20 cellular contexts compared by ENCODE assay signal in genomic region chr15:101045236-101045646, GRCh38.
DNase-seq lines count a peak whose midpoint lies in the region; ATAC-seq, FAIRE-seq and TF ChIP-seq lines count a peak whose summit lies in the region.
"Had no signal": no experiment of that assay in that cellular context is flagged by ENCODE, and none has a peak within 500 bp of the region (broad histone marks: within the 10 kb centered on the region; RNA-seq: fewer than 3 reads in every experiment).

No MANE protein-coding gene starts in this region.

- H3K56ac ChIP-seq in IMR-90 (ENCODE audit: extremely low read depth, insufficient read depth, low read length), result no peak overlapping the region

- no peaks in the 10 kb centered on the region for H3K36me3 Mint-ChIP-seq in GM23338 (ENCODE audit: low read depth)
- H3K36me3 Mint-ChIP-seq: stimulated activated effector memory CD8-positive, alpha-beta T cell treated with anti-CD3 and anti-CD28 coated beads, Interleukin-12 subunit alpha, Interleukin-12 subunit beta, amount 100 ng/mL, for 72 hours had no signal

- no peak overlapping the region for H3K4me3 ChIP-seq in IMR-90 (ENCODE audit: insufficient read depth, low read depth, low read length)
- H3K4me3 ChIP-seq in suprapubic skin, result no peak overlapping the region
- H3K4me3 ChIP-seq in GM23338, result no peak overlapping the region
- H3K4me3 ChIP-seq: ascending aorta, gastroesophageal sphincter had no signal

- H3K9me3 Mint-ChIP-seq in GM23338, result no peaks in the 10 kb centered on the region
- H3K9me3 Mint-ChIP-seq: activated CD4-positive, alpha-beta memory T cell treated with anti-CD3 and anti-CD28 coated beads, Interleukin-2, amount 10 ng/mL, durations not matched to agents 7 days and 5 days had no signal

- POLR2A ChIA-PET in IMR-90 (lab: Charles Lee; ENCODE audit: unreplicated experiment), result no interaction called here

- H3K27ac ChIP-seq in IMR-90 (ENCODE audit: insufficient read depth, low read length) (peak overlapping the region; percentile 69; the same call in 1 of the 2 replicates), suprapubic skin (no peak overlapping the region), GM23338 (ENCODE audit: low read depth) (no peak overlapping the region)
- H3K27ac ChIP-seq: ascending aorta had no signal

- BruUV-seq in IMR-90 (replicated peaks; lab: Mats Ljungman, UMichigan), result no TSS peak

- dilution Hi-C loops in IMR-90 (cut with HindIII; ENCODE audit: low sequenced_read_pairs, unreplicated experiment), result no loop called here

- TF ChIP-seq CTCF in IMR-90 (conservative IDR thresholded peaks at IDR 0.05; ENCODE audit: low read depth, low read length), result no peak
- no peak for TF ChIP-seq CTCF in suprapubic skin (IDR thresholded peaks at IDR 0.05)
- TF ChIP-seq CTCF in GM23338 (conservative IDR thresholded peaks at IDR 0.05; ENCODE audit: low read depth in 2 of 2), result no peak; a peak in 1 of 4 replicates

- intact Hi-C loops in IMR-90 (cut with micrococcal nuclease), result no loop called here

- no peaks in the 10 kb centered on the region for H3K9me2 ChIP-seq in GM23338 (ENCODE audit: insufficient read depth)

- no peaks in the 10 kb centered on the region for H3K79me1 ChIP-seq in IMR-90 (ENCODE audit: low read depth in 1 of 2, low read length in 2 of 2)

- WGBS in IMR-90 (ENCODE audit: extremely low coverage in 2 of 2, insufficient read length in 1 of 2), 2 experiments, result 69% methylated on average over 4 of the region's 14 CpGs; no CpG with 5 or more reads in 1 of the 2 experiments
- 85% methylated on average over 14 of the region's 14 CpGs for WGBS in suprapubic skin

- H3K27me3 ChIP-seq in IMR-90 (ENCODE audit: control insufficient read depth, insufficient read depth, low read length), result no peaks in the 10 kb centered on the region
- H3K27me3 ChIP-seq in suprapubic skin, result no peaks in the 10 kb centered on the region
- H3K27me3 ChIP-seq in GM23338 (ENCODE audit: insufficient read depth), result no peaks in the 10 kb centered on the region
- H3K27me3 ChIP-seq: ascending aorta, gastroesophageal sphincter had no signal

- DNase-seq in IMR-90 (peak; percentile 47), left lobe of liver (ENCODE audit: low spot score) (peak; percentile 39), suprapubic skin (ENCODE audit: low spot score in 2 of 2) (peak; percentile 6 to 41), GM23338 (ENCODE audit: low spot score) (no peak), CD1c-positive myeloid dendritic cell (ENCODE audit: extremely low spot score) (no peak)
- DNase-seq: activated CD4-positive, alpha-beta memory T cell treated with anti-CD3 and anti-CD28 coated beads, Interleukin-2, amount 10 ng/mL, durations not matched to agents 7 days and 5 days; DMS 273 treated with DMSO at 0.1 percent for 48 hours; effector memory CD8-positive, alpha-beta T cell; HCEC 1CT; KBM-7; NCI-H1417; NCI-H226; stimulated activated CD4-positive, alpha-beta T cell treated with anti-CD3 and anti-CD28 coated beads, Interleukin-4, amount 100 ng/mL, for 4 hours had no signal

- no peak overlapping the region for H3K14ac ChIP-seq in IMR-90 (replicated peaks; ENCODE audit: low read depth, low read length)

- no peaks in the 10 kb centered on the region for H4K20me1 ChIP-seq in IMR-90 (ENCODE audit: insufficient read depth, low read length)
- H4K20me1 ChIP-seq in GM23338 (replicated peaks; ENCODE audit: insufficient read depth), result no peaks in the 10 kb centered on the region

- H3K4me2 ChIP-seq in IMR-90 (ENCODE audit: low read depth, low read length), result no peak overlapping the region
- no peak overlapping the region for H3K4me2 ChIP-seq in GM23338

- H3K4me3 Mint-ChIP-seq in GM23338, result no peak overlapping the region
- H3K4me3 Mint-ChIP-seq: activated CD4-positive, alpha-beta memory T cell treated with anti-CD3 and anti-CD28 coated beads, Interleukin-2, amount 10 ng/mL, durations not matched to agents 7 days and 5 days; effector memory CD8-positive, alpha-beta T cell; naive thymus-derived CD4-positive, alpha-beta T cell; stimulated activated effector memory CD8-positive, alpha-beta T cell treated with anti-CD3 and anti-CD28 coated beads, Interleukin-12 subunit alpha, Interleukin-12 subunit beta, amount 100 ng/mL, for 72 hours had no signal

- H2AK5ac ChIP-seq in IMR-90 (ENCODE audit: low read depth, low read length), result no peak overlapping the region

- TF ChIP-seq EP300 in suprapubic skin (IDR thresholded peaks at IDR 0.05), result no peak

- H3K18ac ChIP-seq in IMR-90 (ENCODE audit: low read depth, low read length), result no peak overlapping the region; the same call in 1 of the 2 replicates

- TF ChIP-seq POLR2A in IMR-90 (IDR thresholded peaks at IDR 0.05; ENCODE audit: low read depth, low read length) (no peak), suprapubic skin (IDR thresholded peaks at IDR 0.05) (no peak)

- no peak overlapping the region for H3K27ac Mint-ChIP-seq in GM23338
- H3K27ac Mint-ChIP-seq: activated CD4-positive, alpha-beta memory T cell treated with anti-CD3 and anti-CD28 coated beads, Interleukin-2, amount 10 ng/mL, durations not matched to agents 7 days and 5 days; effector memory CD8-positive, alpha-beta T cell; naive thymus-derived CD4-positive, alpha-beta T cell; stimulated activated effector memory CD8-positive, alpha-beta T cell treated with anti-CD3 and anti-CD28 coated beads, Interleukin-12 subunit alpha, Interleukin-12 subunit beta, amount 100 ng/mL, for 72 hours had no signal

- no peak overlapping the region for H2AK9ac ChIP-seq in IMR-90 (replicated peaks; ENCODE audit: low read depth, low read length, poor library complexity)

- H2BK120ac ChIP-seq in IMR-90 (ENCODE audit: low read depth, low read length), result no peak overlapping the region

- H3F3A ChIP-seq in GM23338 (replicated peaks; ENCODE audit: low read depth), result no peaks in the 10 kb centered on the region

- H2BK20ac ChIP-seq in IMR-90 (ENCODE audit: low read depth, low read length), result no peak overlapping the region

- no peak overlapping the region for H4K8ac ChIP-seq in IMR-90 (ENCODE audit: low read depth in 2 of 2, low read length in 2 of 2)

- ATAC-seq in IMR-90 (ENCODE audit: low read depth), result peak; percentile 35; the same call in 1 of the 2 replicates
- ATAC-seq in left lobe of liver, result no peak
- ATAC-seq in HG03039 (IDR thresholded peaks at IDR 0.05; ENCODE audit: unreplicated experiment), result no peak
- ATAC-seq in GM21526 (IDR thresholded peaks at IDR 0.05; ENCODE audit: low FRiP score, unreplicated experiment), result no peak
- ATAC-seq in GM23338, result no peak
- ATAC-seq: effector memory CD8-positive, alpha-beta T cell; gastroesophageal sphincter; naive thymus-derived CD4-positive, alpha-beta T cell; stimulated activated effector memory CD8-positive, alpha-beta T cell treated with anti-CD3 and anti-CD28 coated beads, Interleukin-12 subunit alpha, Interleukin-12 subunit beta, amount 100 ng/mL, for 72 hours had no signal

- H3K4me1 Mint-ChIP-seq in GM23338, result peaks cover 32% of the 10 kb centered on the region
- H3K4me1 Mint-ChIP-seq: activated CD4-positive, alpha-beta memory T cell treated with anti-CD3 and anti-CD28 coated beads, Interleukin-2, amount 10 ng/mL, durations not matched to agents 7 days and 5 days; naive thymus-derived CD4-positive, alpha-beta T cell; stimulated activated effector memory CD8-positive, alpha-beta T cell treated with anti-CD3 and anti-CD28 coated beads, Interleukin-12 subunit alpha, Interleukin-12 subunit beta, amount 100 ng/mL, for 72 hours had no signal

- H3K9ac ChIP-seq in IMR-90 (ENCODE audit: low read depth, low read length), result no peak overlapping the region

- TF ChIP-seq RAD21 in IMR-90 (IDR thresholded peaks at IDR 0.05; ENCODE audit: low read length), result no peak

- H3K9me1 ChIP-seq in IMR-90 (ENCODE audit: insufficient read depth, low read length), result no peaks in the 10 kb centered on the region; the same call in 1 of the 2 replicates

- peaks cover 9% of the 10 kb centered on the region; the same call in 1 of the 2 replicates for H3K4me1 ChIP-seq in IMR-90 (ENCODE audit: control insufficient read depth, insufficient read depth, low read length)
- no peaks in the 10 kb centered on the region for H3K4me1 ChIP-seq in suprapubic skin
- peaks cover 18% of the 10 kb centered on the region for H3K4me1 ChIP-seq in GM23338 (ENCODE audit: insufficient read depth)
- H3K4me1 ChIP-seq: ascending aorta, gastroesophageal sphincter had no signal

- peaks cover 30% of the 10 kb centered on the region for H3K27me3 Mint-ChIP-seq in GM23338 (ENCODE audit: insufficient read depth, low read depth, poor library complexity)

- H3K4ac ChIP-seq in IMR-90 (ENCODE audit: low read depth, low read length), result no peak overlapping the region

- in situ Hi-C loops in IMR-90 (cut with MboI; ENCODE audit: low sequenced_read_pairs), result no loop called here

- H4K5ac ChIP-seq in IMR-90 (ENCODE audit: low read depth, low read length), result no peak overlapping the region; the same call in 1 of the 2 replicates

- H2BK15ac ChIP-seq in IMR-90 (ENCODE audit: low read depth, low read length), result no peak overlapping the region

- no peaks in the 10 kb centered on the region for H3K9me3 ChIP-seq in IMR-90 (ENCODE audit: control insufficient read depth, insufficient read depth, low read length)
- H3K9me3 ChIP-seq in suprapubic skin, result no peaks in the 10 kb centered on the region
- H3K9me3 ChIP-seq: ascending aorta had no signal

- no peak overlapping the region for H2BK5ac ChIP-seq in IMR-90 (ENCODE audit: low read depth, low read length, poor library complexity, severe bottlenecking)

- CTCF ChIA-PET in IMR-90 (lab: Yijun Ruan, JAX), result no interaction called here

- H4K91ac ChIP-seq in IMR-90 (ENCODE audit: insufficient read depth, low read depth, low read length), result no peak overlapping the region

- FAIRE-seq in endometrium (lab: Jason Lieb, UNC), result peak; percentile 99

- H2AFZ ChIP-seq in IMR-90 (replicated peaks; ENCODE audit: low read length, poor library complexity), result no peak overlapping the region
- H2AFZ ChIP-seq in GM23338, result no peak overlapping the region

- H3K23ac ChIP-seq in IMR-90 (ENCODE audit: low read depth, low read length), result no peak overlapping the region

- no peaks in the 10 kb centered on the region for H3K79me2 ChIP-seq in GM23338 (replicated peaks; ENCODE audit: insufficient read depth)

- H3K36me3 ChIP-seq in IMR-90 (ENCODE audit: control insufficient read depth, insufficient read depth, low read length) (peaks cover 16% of the 10 kb centered on the region; the same call in 1 of the 2 replicates), suprapubic skin (peaks cover 47% of the 10 kb centered on the region), GM23338 (ENCODE audit: insufficient read depth) (no peaks in the 10 kb centered on the region)

TF ChIP-seq in IMR-90, 13 proteins besides CTCF, POLR2A, EP300 and RAD21:
- TF ChIP-seq NFE2L2 (IDR thresholded peaks at IDR 0.05; ENCODE audit: low read depth, low read length), result peak; percentile 52; the same call in 1 of the 2 replicates
- no peak for TF ChIP-seq MXI1 (IDR thresholded peaks at IDR 0.05; ENCODE audit: borderline replicate concordance, low read depth, low read length)

Comparison
In these comparisons a context has a peak if more than half of its experiments do, and no peak if none do; other contexts are left out.
1. DNase-seq: peak in IMR-90 (single experiment), left lobe of liver (single experiment) and suprapubic skin (2 of 2); none in GM23338 (single experiment) and CD1c-positive myeloid dendritic cell (single experiment).